Comparison of ENCODE assay signal across 13 cellular contexts in genomic region chr12:1915082-1915968, GRCh38. TPM values are rescaled to one million over a fixed set of nuclear protein-coding genes. Genes with fewer than 3 reads are reported as not detected.
DNase-seq lines count a peak whose midpoint lies in the region; ATAC-seq and TF ChIP-seq lines count a peak whose summit lies in the region.
"Had no signal": no experiment of that assay in that cellular context is flagged by ENCODE, and none has a peak within 500 bp of the region (broad histone marks: within the 10 kb centered on the region; RNA-seq: fewer than 3 reads in every experiment).

No MANE protein-coding gene starts in this region.

- peaks cover 16% of the 10 kb centered on the region for H3K4me1 ChIP-seq in left ventricle myocardium inferior
- H3K4me1 ChIP-seq: foreskin keratinocyte had no signal

- H3K4me3 ChIP-seq in left ventricle myocardium inferior: no peak overlapping the region

- intact Hi-C loops in Right ventricle myocardium superior (cut with DNase I): no loop called here
- intact Hi-C loops in left ventricle myocardium inferior (cut with micrococcal nuclease): no loop called here

- no peaks in the 10 kb centered on the region for H3K36me3 ChIP-seq in left ventricle myocardium inferior

- H3K27me3 Mint-ChIP-seq in activated CD8-positive, alpha-beta T cell treated with anti-CD3 and anti-CD28 coated beads, Interleukin-2, amount 10 ng/mL, durations not matched to agents 7 days and 5 days (ENCODE audit: low read depth): peaks cover 8% of the 10 kb centered on the region

- H3K9me3 ChIP-seq in left ventricle myocardium inferior (replicated peaks): no peaks in the 10 kb centered on the region
- H3K9me3 ChIP-seq: neutrophil had no signal

- DNase-seq in Right ventricle myocardium superior (peak; percentile 30), left ventricle myocardium inferior (no peak), islet precursor cell (peak; percentile 54), ureter (ENCODE audit: low spot score) (peak; percentile 40), hippocampal formation (lab: John Stamatoyannopoulos, UW) (no peak), SKM-1 (lab: John Stamatoyannopoulos, UW; ENCODE audit: unreplicated experiment) (no peak), NK-92 (lab: John Stamatoyannopoulos, UW; ENCODE audit: unreplicated experiment) (no peak)
- peak; percentile 79 for DNase-seq in activated CD8-positive, alpha-beta T cell treated with anti-CD3 and anti-CD28 coated beads, Interleukin-2, amount 10 ng/mL, durations not matched to agents 7 days and 5 days
- DNase-seq: amygdala, foreskin keratinocyte had no signal

- CTCF ChIA-PET in activated CD8-positive, alpha-beta T cell treated with anti-CD3 and anti-CD28 coated beads, Interleukin-2, amount 10 ng/mL, durations not matched to agents 7 days and 5 days (lab: Charles Lee): interaction anchor here (0.6 to 3.5 kb wide), 6 partner anchors 8 to 733 kb away, joined by 3 to 24 read pairs (median 4); no protein-coding TSS in a partner anchor

- H3K4me3 Mint-ChIP-seq in activated CD8-positive, alpha-beta T cell treated with anti-CD3 and anti-CD28 coated beads, Interleukin-2, amount 10 ng/mL, durations not matched to agents 7 days and 5 days: peak overlapping the region; percentile 40

- H3K27me3 ChIP-seq in left ventricle myocardium inferior (ENCODE audit: low read depth): peaks cover 10% of the 10 kb centered on the region

- no peaks in the 10 kb centered on the region for H3K36me3 Mint-ChIP-seq in activated CD8-positive, alpha-beta T cell treated with anti-CD3 and anti-CD28 coated beads, Interleukin-2, amount 10 ng/mL, durations not matched to agents 7 days and 5 days (ENCODE audit: low read depth)

- no peak overlapping the region for H3K27ac ChIP-seq in left ventricle myocardium inferior (replicated peaks)
- H3K27ac ChIP-seq: C4-2B, foreskin keratinocyte, neutrophil had no signal

- H3K9me3 Mint-ChIP-seq in activated CD8-positive, alpha-beta T cell treated with anti-CD3 and anti-CD28 coated beads, Interleukin-2, amount 10 ng/mL, durations not matched to agents 7 days and 5 days (ENCODE audit: insufficient read depth): no peaks in the 10 kb centered on the region

- POLR2A ChIA-PET in activated CD8-positive, alpha-beta T cell treated with anti-CD3 and anti-CD28 coated beads, Interleukin-2, amount 10 ng/mL, durations not matched to agents 7 days and 5 days (lab: Charles Lee): interaction anchor here (0.6 to 1.0 kb wide), 2 partner anchors 9 to 115 kb away, joined by 3 read pairs; no protein-coding TSS in a partner anchor

- ATAC-seq in Right ventricle myocardium superior (ENCODE audit: poor library complexity): no peak
- peak; percentile 92 for ATAC-seq in activated CD8-positive, alpha-beta T cell treated with anti-CD3 and anti-CD28 coated beads, Interleukin-2, amount 10 ng/mL, durations not matched to agents 7 days and 5 days
- ATAC-seq: foreskin keratinocyte, Panc1 had no signal

- peak overlapping the region; percentile 91 for H3K27ac Mint-ChIP-seq in activated CD8-positive, alpha-beta T cell treated with anti-CD3 and anti-CD28 coated beads, Interleukin-2, amount 10 ng/mL, durations not matched to agents 7 days and 5 days

- no peak for TF ChIP-seq CTCF in left ventricle myocardium inferior (IDR thresholded peaks at IDR 0.05; ENCODE audit: borderline replicate concordance)

- peaks cover 28% of the 10 kb centered on the region for H3K4me1 Mint-ChIP-seq in activated CD8-positive, alpha-beta T cell treated with anti-CD3 and anti-CD28 coated beads, Interleukin-2, amount 10 ng/mL, durations not matched to agents 7 days and 5 days (ENCODE audit: low read depth)

RNA-seq across cellular contexts. Expression of gene CACNA2D4, which starts 3.1 kb away (rescaled TPM):
- 1.0 TPM for total RNA-seq in Right ventricle myocardium superior
- 1.2 TPM for total RNA-seq in left ventricle myocardium inferior
- 1 to 10 TPM; 6.8 to 7.0 TPM for total RNA-seq in activated CD8-positive, alpha-beta T cell treated with anti-CD3 and anti-CD28 coated beads, Interleukin-2, amount 10 ng/mL, durations not matched to agents 7 days and 5 days
- total RNA-seq in ureter: 3.4 TPM

Comparison
In these comparisons a context has a peak if more than half of its experiments do, and no peak if none do; other contexts are left out.
1. DNase-seq: peak in Right ventricle myocardium superior (single experiment), activated CD8-positive, alpha-beta T cell treated with anti-CD3 and anti-CD28 coated beads, Interleukin-2, amount 10 ng/mL, durations not matched to agents 7 days and 5 days (single experiment), islet precursor cell (single experiment) and ureter (single experiment); none in left ventricle myocardium inferior (single experiment), hippocampal formation (0 of 2), SKM-1 (single experiment) and NK-92 (single experiment).